Comparison of ENCODE assay signal across 1 cellular context in the genomic region with DNA sequence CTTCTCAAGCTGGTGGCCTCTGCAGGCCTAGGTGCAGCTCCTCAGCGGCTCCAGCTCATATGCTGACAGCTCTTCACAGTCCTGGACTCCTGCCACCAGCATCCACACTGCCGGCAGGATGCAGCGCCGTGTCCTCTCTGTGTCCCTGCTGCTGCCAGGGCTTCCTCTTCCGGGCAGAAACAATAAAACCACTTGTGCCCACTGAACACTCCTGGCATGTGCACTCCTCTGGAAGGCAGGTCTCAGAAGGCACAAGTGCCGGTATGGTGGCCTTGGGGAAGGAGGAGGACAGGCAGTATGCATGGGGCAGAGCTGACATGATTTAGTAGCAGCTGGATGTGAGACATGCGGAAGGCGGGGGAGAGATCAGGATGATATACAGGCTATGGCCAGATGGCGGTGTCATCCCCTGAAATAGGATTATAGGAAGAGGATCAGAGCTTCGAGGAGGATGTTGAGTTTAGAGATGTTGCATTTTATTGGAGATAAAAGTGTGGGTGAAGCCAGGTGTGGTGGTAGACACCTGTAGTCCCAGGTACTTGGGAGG.
TF ChIP-seq lines count a peak whose summit lies in the region.

No MANE protein-coding gene starts in this region.

TF ChIP-seq in K562, 482 proteins besides CTCF, POLR2A, EP300 and RAD21 (continues in another document):
- TF ChIP-seq HDAC2 (IDR thresholded peaks at IDR 0.05) = peak; percentile 77; the same call in 1 of the 2 replicates
- TF ChIP-seq ETS2 (tag; IDR thresholded peaks at IDR 0.05; ENCODE audit: borderline replicate concordance, poor library complexity, severe bottlenecking) = no peak
- no peak for TF ChIP-seq PHB2 (IDR thresholded peaks at IDR 0.05; ENCODE audit: low read depth)
- TF ChIP-seq CHD2 (IDR thresholded peaks at IDR 0.05; ENCODE audit: low read depth, low read length) = no peak
- TF ChIP-seq, protein P1, sequence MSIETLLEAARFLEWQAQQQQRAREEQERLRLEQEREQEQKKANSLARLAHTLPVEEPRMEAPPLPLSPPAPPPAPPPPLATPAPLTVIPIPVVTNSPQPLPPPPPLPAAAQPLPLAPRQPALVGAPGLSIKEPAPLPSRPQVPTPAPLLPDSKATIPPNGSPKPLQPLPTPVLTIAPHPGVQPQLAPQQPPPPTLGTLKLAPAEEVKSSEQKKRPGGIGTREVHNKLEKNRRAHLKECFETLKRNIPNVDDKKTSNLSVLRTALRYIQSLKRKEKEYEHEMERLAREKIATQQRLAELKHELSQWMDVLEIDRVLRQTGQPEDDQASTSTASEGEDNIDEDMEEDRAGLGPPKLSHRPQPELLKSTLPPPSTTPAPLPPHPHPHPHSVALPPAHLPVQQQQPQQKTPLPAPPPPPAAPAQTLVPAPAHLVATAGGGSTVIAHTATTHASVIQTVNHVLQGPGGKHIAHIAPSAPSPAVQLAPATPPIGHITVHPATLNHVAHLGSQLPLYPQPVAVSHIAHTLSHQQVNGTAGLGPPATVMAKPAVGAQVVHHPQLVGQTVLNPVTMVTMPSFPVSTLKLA (conservative IDR thresholded peaks at IDR 0.05) = peak in 1 of 2 experiments; percentile 49; a peak in 1 of 4 replicates
- TF ChIP-seq RCOR1 (IDR thresholded peaks at IDR 0.05; ENCODE audit: borderline replicate concordance in 1 of 2, low read depth in 2 of 2, low read length in 2 of 2) = peak; percentile 50 to 73; a peak in 3 of 4 replicates
- TF ChIP-seq ELF2 (CRISPR knock-in tag; IDR thresholded peaks at IDR 0.05) = peak; percentile 40; the same call in 1 of the 2 replicates
- no peak for TF ChIP-seq ZC3H11A (IDR thresholded peaks at IDR 0.05; ENCODE audit: low read depth, low read length)
- no peak for TF ChIP-seq CBX2 (IDR thresholded peaks at IDR 0.05; ENCODE audit: insufficient read depth, low read length, poor library complexity, severe bottlenecking)
- TF ChIP-seq, protein P2, sequence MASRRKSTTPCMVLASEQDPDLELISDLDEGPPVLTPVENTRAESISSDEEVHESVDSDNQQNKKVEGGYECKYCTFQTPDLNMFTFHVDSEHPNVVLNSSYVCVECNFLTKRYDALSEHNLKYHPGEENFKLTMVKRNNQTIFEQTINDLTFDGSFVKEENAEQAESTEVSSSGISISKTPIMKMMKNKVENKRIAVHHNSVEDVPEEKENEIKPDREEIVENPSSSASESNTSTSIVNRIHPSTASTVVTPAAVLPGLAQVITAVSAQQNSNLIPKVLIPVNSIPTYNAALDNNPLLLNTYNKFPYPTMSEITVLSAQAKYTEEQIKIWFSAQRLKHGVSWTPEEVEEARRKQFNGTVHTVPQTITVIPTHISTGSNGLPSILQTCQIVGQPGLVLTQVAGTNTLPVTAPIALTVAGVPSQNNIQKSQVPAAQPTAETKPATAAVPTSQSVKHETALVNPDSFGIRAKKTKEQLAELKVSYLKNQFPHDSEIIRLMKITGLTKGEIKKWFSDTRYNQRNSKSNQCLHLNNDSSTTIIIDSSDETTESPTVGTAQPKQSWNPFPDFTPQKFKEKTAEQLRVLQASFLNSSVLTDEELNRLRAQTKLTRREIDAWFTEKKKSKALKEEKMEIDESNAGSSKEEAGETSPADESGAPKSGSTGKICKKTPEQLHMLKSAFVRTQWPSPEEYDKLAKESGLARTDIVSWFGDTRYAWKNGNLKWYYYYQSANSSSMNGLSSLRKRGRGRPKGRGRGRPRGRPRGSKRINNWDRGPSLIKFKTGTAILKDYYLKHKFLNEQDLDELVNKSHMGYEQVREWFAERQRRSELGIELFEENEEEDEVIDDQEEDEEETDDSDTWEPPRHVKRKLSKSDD (conservative IDR thresholded peaks at IDR 0.05; ENCODE audit: low read length) = no peak
- TF ChIP-seq, protein P3, sequence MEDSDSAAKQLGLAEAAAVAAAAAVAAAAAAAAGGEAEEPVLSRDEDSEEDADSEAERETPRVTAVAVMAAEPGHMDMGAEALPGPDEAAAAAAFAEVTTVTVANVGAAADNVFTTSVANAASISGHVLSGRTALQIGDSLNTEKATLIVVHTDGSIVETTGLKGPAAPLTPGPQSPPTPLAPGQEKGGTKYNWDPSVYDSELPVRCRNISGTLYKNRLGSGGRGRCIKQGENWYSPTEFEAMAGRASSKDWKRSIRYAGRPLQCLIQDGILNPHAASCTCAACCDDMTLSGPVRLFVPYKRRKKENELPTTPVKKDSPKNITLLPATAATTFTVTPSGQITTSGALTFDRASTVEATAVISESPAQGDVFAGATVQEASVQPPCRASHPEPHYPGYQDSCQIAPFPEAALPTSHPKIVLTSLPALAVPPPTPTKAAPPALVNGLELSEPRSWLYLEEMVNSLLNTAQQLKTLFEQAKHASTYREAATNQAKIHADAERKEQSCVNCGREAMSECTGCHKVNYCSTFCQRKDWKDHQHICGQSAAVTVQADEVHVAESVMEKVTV (CRISPR knock-in tag; IDR thresholded peaks at IDR 0.05) = peak; percentile 40; the same call in 1 of the 2 replicates
- TF ChIP-seq, protein P4, sequence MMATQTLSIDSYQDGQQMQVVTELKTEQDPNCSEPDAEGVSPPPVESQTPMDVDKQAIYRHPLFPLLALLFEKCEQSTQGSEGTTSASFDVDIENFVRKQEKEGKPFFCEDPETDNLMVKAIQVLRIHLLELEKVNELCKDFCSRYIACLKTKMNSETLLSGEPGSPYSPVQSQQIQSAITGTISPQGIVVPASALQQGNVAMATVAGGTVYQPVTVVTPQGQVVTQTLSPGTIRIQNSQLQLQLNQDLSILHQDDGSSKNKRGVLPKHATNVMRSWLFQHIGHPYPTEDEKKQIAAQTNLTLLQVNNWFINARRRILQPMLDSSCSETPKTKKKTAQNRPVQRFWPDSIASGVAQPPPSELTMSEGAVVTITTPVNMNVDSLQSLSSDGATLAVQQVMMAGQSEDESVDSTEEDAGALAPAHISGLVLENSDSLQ (IDR thresholded peaks at IDR 0.05) = peak; percentile 97
- peak; percentile 75 for TF ChIP-seq JUND (IDR thresholded peaks at IDR 0.05; ENCODE audit: borderline replicate concordance, low read depth, low read length)
- TF ChIP-seq JUND (tag; IDR thresholded peaks at IDR 0.05; ENCODE audit: borderline replicate concordance, low read depth, low read length) = no peak; the same call in 2 of the 3 replicates
- TF ChIP-seq, protein P5, sequence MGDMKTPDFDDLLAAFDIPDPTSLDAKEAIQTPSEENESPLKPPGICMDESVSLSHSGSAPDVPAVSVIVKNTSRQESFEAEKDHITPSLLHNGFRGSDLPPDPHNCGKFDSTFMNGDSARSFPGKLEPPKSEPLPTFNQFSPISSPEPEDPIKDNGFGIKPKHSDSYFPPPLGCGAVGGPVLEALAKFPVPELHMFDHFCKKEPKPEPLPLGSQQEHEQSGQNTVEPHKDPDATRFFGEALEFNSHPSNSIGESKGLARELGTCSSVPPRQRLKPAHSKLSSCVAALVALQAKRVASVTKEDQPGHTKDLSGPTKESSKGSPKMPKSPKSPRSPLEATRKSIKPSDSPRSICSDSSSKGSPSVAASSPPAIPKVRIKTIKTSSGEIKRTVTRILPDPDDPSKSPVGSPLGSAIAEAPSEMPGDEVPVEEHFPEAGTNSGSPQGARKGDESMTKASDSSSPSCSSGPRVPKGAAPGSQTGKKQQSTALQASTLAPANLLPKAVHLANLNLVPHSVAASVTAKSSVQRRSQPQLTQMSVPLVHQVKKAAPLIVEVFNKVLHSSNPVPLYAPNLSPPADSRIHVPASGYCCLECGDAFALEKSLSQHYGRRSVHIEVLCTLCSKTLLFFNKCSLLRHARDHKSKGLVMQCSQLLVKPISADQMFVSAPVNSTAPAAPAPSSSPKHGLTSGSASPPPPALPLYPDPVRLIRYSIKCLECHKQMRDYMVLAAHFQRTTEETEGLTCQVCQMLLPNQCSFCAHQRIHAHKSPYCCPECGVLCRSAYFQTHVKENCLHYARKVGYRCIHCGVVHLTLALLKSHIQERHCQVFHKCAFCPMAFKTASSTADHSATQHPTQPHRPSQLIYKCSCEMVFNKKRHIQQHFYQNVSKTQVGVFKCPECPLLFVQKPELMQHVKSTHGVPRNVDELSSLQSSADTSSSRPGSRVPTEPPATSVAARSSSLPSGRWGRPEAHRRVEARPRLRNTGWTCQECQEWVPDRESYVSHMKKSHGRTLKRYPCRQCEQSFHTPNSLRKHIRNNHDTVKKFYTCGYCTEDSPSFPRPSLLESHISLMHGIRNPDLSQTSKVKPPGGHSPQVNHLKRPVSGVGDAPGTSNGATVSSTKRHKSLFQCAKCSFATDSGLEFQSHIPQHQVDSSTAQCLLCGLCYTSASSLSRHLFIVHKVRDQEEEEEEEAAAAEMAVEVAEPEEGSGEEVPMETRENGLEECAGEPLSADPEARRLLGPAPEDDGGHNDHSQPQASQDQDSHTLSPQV (IDR thresholded peaks at IDR 0.05) = 0 out of 2 replicates have a peak, but pooled peaks have one; percentile 49
- peak in 1 of 2 experiments; percentile 65; a peak in 2 of 4 replicates for TF ChIP-seq TRIM24 (IDR thresholded peaks at IDR 0.05)
- TF ChIP-seq ARNT (IDR thresholded peaks at IDR 0.05) = no peak
- peak in 1 of 2 experiments; percentile 42; a peak in 1 of 4 replicates for TF ChIP-seq TEAD1 (CRISPR knock-in tag; IDR thresholded peaks at IDR 0.05)
- TF ChIP-seq, protein P6, sequence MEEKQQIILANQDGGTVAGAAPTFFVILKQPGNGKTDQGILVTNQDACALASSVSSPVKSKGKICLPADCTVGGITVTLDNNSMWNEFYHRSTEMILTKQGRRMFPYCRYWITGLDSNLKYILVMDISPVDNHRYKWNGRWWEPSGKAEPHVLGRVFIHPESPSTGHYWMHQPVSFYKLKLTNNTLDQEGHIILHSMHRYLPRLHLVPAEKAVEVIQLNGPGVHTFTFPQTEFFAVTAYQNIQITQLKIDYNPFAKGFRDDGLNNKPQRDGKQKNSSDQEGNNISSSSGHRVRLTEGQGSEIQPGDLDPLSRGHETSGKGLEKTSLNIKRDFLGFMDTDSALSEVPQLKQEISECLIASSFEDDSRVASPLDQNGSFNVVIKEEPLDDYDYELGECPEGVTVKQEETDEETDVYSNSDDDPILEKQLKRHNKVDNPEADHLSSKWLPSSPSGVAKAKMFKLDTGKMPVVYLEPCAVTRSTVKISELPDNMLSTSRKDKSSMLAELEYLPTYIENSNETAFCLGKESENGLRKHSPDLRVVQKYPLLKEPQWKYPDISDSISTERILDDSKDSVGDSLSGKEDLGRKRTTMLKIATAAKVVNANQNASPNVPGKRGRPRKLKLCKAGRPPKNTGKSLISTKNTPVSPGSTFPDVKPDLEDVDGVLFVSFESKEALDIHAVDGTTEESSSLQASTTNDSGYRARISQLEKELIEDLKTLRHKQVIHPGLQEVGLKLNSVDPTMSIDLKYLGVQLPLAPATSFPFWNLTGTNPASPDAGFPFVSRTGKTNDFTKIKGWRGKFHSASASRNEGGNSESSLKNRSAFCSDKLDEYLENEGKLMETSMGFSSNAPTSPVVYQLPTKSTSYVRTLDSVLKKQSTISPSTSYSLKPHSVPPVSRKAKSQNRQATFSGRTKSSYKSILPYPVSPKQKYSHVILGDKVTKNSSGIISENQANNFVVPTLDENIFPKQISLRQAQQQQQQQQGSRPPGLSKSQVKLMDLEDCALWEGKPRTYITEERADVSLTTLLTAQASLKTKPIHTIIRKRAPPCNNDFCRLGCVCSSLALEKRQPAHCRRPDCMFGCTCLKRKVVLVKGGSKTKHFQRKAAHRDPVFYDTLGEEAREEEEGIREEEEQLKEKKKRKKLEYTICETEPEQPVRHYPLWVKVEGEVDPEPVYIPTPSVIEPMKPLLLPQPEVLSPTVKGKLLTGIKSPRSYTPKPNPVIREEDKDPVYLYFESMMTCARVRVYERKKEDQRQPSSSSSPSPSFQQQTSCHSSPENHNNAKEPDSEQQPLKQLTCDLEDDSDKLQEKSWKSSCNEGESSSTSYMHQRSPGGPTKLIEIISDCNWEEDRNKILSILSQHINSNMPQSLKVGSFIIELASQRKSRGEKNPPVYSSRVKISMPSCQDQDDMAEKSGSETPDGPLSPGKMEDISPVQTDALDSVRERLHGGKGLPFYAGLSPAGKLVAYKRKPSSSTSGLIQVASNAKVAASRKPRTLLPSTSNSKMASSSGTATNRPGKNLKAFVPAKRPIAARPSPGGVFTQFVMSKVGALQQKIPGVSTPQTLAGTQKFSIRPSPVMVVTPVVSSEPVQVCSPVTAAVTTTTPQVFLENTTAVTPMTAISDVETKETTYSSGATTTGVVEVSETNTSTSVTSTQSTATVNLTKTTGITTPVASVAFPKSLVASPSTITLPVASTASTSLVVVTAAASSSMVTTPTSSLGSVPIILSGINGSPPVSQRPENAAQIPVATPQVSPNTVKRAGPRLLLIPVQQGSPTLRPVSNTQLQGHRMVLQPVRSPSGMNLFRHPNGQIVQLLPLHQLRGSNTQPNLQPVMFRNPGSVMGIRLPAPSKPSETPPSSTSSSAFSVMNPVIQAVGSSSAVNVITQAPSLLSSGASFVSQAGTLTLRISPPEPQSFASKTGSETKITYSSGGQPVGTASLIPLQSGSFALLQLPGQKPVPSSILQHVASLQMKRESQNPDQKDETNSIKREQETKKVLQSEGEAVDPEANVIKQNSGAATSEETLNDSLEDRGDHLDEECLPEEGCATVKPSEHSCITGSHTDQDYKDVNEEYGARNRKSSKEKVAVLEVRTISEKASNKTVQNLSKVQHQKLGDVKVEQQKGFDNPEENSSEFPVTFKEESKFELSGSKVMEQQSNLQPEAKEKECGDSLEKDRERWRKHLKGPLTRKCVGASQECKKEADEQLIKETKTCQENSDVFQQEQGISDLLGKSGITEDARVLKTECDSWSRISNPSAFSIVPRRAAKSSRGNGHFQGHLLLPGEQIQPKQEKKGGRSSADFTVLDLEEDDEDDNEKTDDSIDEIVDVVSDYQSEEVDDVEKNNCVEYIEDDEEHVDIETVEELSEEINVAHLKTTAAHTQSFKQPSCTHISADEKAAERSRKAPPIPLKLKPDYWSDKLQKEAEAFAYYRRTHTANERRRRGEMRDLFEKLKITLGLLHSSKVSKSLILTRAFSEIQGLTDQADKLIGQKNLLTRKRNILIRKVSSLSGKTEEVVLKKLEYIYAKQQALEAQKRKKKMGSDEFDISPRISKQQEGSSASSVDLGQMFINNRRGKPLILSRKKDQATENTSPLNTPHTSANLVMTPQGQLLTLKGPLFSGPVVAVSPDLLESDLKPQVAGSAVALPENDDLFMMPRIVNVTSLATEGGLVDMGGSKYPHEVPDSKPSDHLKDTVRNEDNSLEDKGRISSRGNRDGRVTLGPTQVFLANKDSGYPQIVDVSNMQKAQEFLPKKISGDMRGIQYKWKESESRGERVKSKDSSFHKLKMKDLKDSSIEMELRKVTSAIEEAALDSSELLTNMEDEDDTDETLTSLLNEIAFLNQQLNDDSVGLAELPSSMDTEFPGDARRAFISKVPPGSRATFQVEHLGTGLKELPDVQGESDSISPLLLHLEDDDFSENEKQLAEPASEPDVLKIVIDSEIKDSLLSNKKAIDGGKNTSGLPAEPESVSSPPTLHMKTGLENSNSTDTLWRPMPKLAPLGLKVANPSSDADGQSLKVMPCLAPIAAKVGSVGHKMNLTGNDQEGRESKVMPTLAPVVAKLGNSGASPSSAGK (IDR thresholded peaks at IDR 0.05) = no peak; the same call in 1 of the 2 replicates
- TF ChIP-seq FOS (IDR thresholded peaks at IDR 0.05; ENCODE audit: extremely low read depth, insufficient read length) = no peak
- TF ChIP-seq LEF1 (IDR thresholded peaks at IDR 0.05) = peak; percentile 53; the same call in 1 of the 2 replicates
- peak; percentile 29; the same call in 1 of the 2 replicates for TF ChIP-seq NCOA1 (IDR thresholded peaks at IDR 0.05; ENCODE audit: low read depth)
- no peak for TF ChIP-seq ZNF77 (CRISPR knock-in tag; IDR thresholded peaks at IDR 0.05)
- TF ChIP-seq JUN (IDR thresholded peaks at IDR 0.05; ENCODE audit: borderline replicate concordance, low read depth, low read length) = peak; percentile 63; the same call in 1 of the 2 replicates
- peak; percentile 64; the same call in 1 of the 2 replicates for TF ChIP-seq JUN (CRISPR knock-in tag; IDR thresholded peaks at IDR 0.05; ENCODE audit: borderline replicate concordance)
- TF ChIP-seq CCAR2 (IDR thresholded peaks at IDR 0.05; ENCODE audit: low read depth, low read length) = no peak
- TF ChIP-seq BMI1 (IDR thresholded peaks at IDR 0.05; ENCODE audit: low read length) = no peak
